ENCODE assay signal across 1 cellular context in genomic region chr15:65869127-65869953, GRCh38.
TF ChIP-seq lines count a peak whose summit lies in the region.

Gene RAB11A (plus strand): TSS chr15:65869491. CDS start chr15:65869586, 95 bp downstream.

TF ChIP-seq in K562, 482 proteins besides CTCF, POLR2A, EP300 and RAD21 (continued from another document and continues in another):
- TF ChIP-seq CBFB (CRISPR knock-in tag; IDR thresholded peaks at IDR 0.05) (peak; percentile 13; the same call in 1 of the 2 replicates), ZNF354B (CRISPR knock-in tag; IDR thresholded peaks at IDR 0.05) (no peak), ATF3 (IDR thresholded peaks at IDR 0.05) (no peak), ATF3 (CRISPR knock-in tag; conservative IDR thresholded peaks at IDR 0.05) (0 out of 2 replicates have a peak, but pooled peaks have one; percentile 45), SRF (CRISPR knock-in tag; IDR thresholded peaks at IDR 0.05) (peak in 1 of 2 experiments; percentile 96; a peak in 2 of 4 replicates), ELF2 (CRISPR knock-in tag; IDR thresholded peaks at IDR 0.05) (peak; percentile 82), CREB1 (IDR thresholded peaks at IDR 0.05) (peak; percentile 78), CREB1 (CRISPR knock-in tag; IDR thresholded peaks at IDR 0.05) (peak; percentile 88), ZBTB7A (IDR thresholded peaks at IDR 0.05; ENCODE audit: borderline replicate concordance, control insufficient read depth, low read depth, low read length) (peak; percentile 81), HMGN3 (IDR thresholded peaks at IDR 0.05; ENCODE audit: borderline replicate concordance, extremely low read depth, insufficient read length, low read depth, low read length) (peak; percentile 98), MED1 (CRISPR knock-in tag; IDR thresholded peaks at IDR 0.05; ENCODE audit: borderline replicate concordance) (no peak), ZFP91 (CRISPR knock-in tag; IDR thresholded peaks at IDR 0.05) (peak; percentile 57), ETS1 (conservative IDR thresholded peaks at IDR 0.05; ENCODE audit: control insufficient read depth, low read depth, low read length) (peak; percentile 96; the same call in 1 of the 2 replicates), RERE (CRISPR knock-in tag; IDR thresholded peaks at IDR 0.05; ENCODE audit: borderline replicate concordance) (no peak), PML (IDR thresholded peaks at IDR 0.05; ENCODE audit: low read length) (peak; percentile 89), YY1 (IDR thresholded peaks at IDR 0.05; ENCODE audit: borderline replicate concordance in 1 of 3, control insufficient read depth in 1 of 3, extremely low read depth in 1 of 3, insufficient read depth in 3 of 3, insufficient read length in 1 of 3, insufficient replicate concordance in 2 of 3, low read depth in 1 of 3, low read length in 2 of 3) (peak in 1 of 3 experiments; percentile 41), EP400 (IDR thresholded peaks at IDR 0.05) (peak; percentile 97), KLF16 (IDR thresholded peaks at IDR 0.05) (peak; percentile 53), ZNF79 (CRISPR knock-in tag; IDR thresholded peaks at IDR 0.05; ENCODE audit: low read depth) (no peak), POLR3G (IDR thresholded peaks at IDR 0.05; ENCODE audit: extremely low read depth, insufficient read length, insufficient replicate concordance) (no peak), ARID3B (CRISPR knock-in tag; IDR thresholded peaks at IDR 0.05; ENCODE audit: borderline replicate concordance) (no peak), ZNF561 (CRISPR knock-in tag; conservative IDR thresholded peaks at IDR 0.05) (no peak), SMARCA4 (IDR thresholded peaks at IDR 0.05) (0 out of 2 replicates have a peak, but pooled peaks have one; percentile 19), KDM4B (IDR thresholded peaks at IDR 0.05; ENCODE audit: borderline replicate concordance in 2 of 2, low read depth in 1 of 2) (peak in 1 of 2 experiments; percentile 99; a peak in 2 of 4 replicates), GTF2B (IDR thresholded peaks at IDR 0.05; ENCODE audit: extremely low read depth, insufficient read length) (peak; percentile 46), TAL1 (IDR thresholded peaks at IDR 0.05) (no peak; the same call in 1 of the 2 replicates), E2F6 (IDR thresholded peaks at IDR 0.05; ENCODE audit: borderline replicate concordance in 1 of 2, extremely low read depth in 1 of 2, insufficient read depth in 1 of 2, insufficient read length in 1 of 2, low read depth in 1 of 2, low read length in 1 of 2, poor library complexity in 1 of 2, severe bottlenecking in 1 of 2) (peak; percentile 97), ZNF431 (CRISPR knock-in tag; IDR thresholded peaks at IDR 0.05) (peak; percentile 34; the same call in 1 of the 2 replicates), ZNF696 (CRISPR knock-in tag; conservative IDR thresholded peaks at IDR 0.05) (no peak), TFAP4 (CRISPR knock-in tag; IDR thresholded peaks at IDR 0.05; ENCODE audit: borderline replicate concordance) (peak; percentile 84), MTA2 (IDR thresholded peaks at IDR 0.05; ENCODE audit: low read depth) (peak; percentile 42; the same call in 1 of the 2 replicates), ILF3 (IDR thresholded peaks at IDR 0.05; ENCODE audit: borderline replicate concordance) (peak; percentile 93), SRSF3 (IDR thresholded peaks at IDR 0.05; ENCODE audit: insufficient read depth, low read length) (no peak), BMI1 (IDR thresholded peaks at IDR 0.05; ENCODE audit: low read length) (no peak), ZNF140 (CRISPR knock-in tag; IDR thresholded peaks at IDR 0.05) (no peak), SMARCA5 (IDR thresholded peaks at IDR 0.05) (peak; percentile 57; the same call in 1 of the 2 replicates), ARID3A (IDR thresholded peaks at IDR 0.05; ENCODE audit: borderline replicate concordance, low read depth, low read length) (no peak), ZBTB33 (CRISPR knock-in tag; IDR thresholded peaks at IDR 0.05) (0 out of 2 replicates have a peak, but pooled peaks have one; percentile 24), ID3 (CRISPR knock-in tag; IDR thresholded peaks at IDR 0.05) (no peak), ID3 (tag; IDR thresholded peaks at IDR 0.05) (0 out of 2 replicates have a peak, but pooled peaks have one; percentile 45)
